ENCODE assay signal across 9 cellular contexts in genomic region chr15:48112242-48112641, GRCh38.
A peak's percentile ranks its signal among the peaks of the same experiment; 100 is the strongest.
DNase-seq lines count a peak whose midpoint lies in the region; ATAC-seq and TF ChIP-seq lines count a peak whose summit lies in the region.
"Had no signal": no experiment of that assay in that cellular context is flagged by ENCODE, and none has a peak within 500 bp of the region (broad histone marks: within the 10 kb centered on the region; RNA-seq: fewer than 3 reads in every experiment).

No MANE protein-coding gene starts in this region.

- TF ChIP-seq RAD21 in Ishikawa (IDR thresholded peaks at IDR 0.05; ENCODE audit: low read depth) = peak; percentile 52

- DNase-seq in DMS114 treated with DMSO at 0.1 percent for 48 hours (lab: John Stamatoyannopoulos, UW; ENCODE audit: unreplicated experiment) (peak; percentile 36), amniotic epithelial cell (ENCODE audit: low read depth) (peak; percentile 24), kidney glomerular epithelial cell (lab: John Stamatoyannopoulos, UW) (peak; percentile 10), NCI-H2107 (lab: John Stamatoyannopoulos, UW) (no peak), T1000 (lab: John Stamatoyannopoulos, UW) (no peak)

- no peak for TF ChIP-seq EP300 in Ishikawa (IDR thresholded peaks at IDR 0.05; ENCODE audit: borderline replicate concordance)

- no peak for ATAC-seq in HG03342 (IDR thresholded peaks at IDR 0.05; ENCODE audit: unreplicated experiment)
- ATAC-seq in HG02763 (IDR thresholded peaks at IDR 0.05; ENCODE audit: unreplicated experiment) = no peak
- ATAC-seq: stimulated activated memory B cell treated with anti-CD40 and anti-IgM and Interleukin-4, amounts not matched to agents 10 μg/mL and 1 μg/mL and 100 μg/mL, for 72 hours had no signal

TF ChIP-seq in Ishikawa, 13 proteins besides CTCF, POLR2A, EP300 and RAD21:
- TF ChIP-seq MAX (IDR thresholded peaks at IDR 0.05) (no peak), CEBPB (IDR thresholded peaks at IDR 0.05) (no peak), TEAD4 (IDR thresholded peaks at IDR 0.05) (no peak), CREB1 (IDR thresholded peaks at IDR 0.05; ENCODE audit: low read depth) (no peak), TAF1 (IDR thresholded peaks at IDR 0.05; ENCODE audit: low read depth) (no peak), NFIC (IDR thresholded peaks at IDR 0.05) (no peak), FOXM1 (IDR thresholded peaks at IDR 0.05; ENCODE audit: borderline replicate concordance, low read depth) (no peak), TCF12 (IDR thresholded peaks at IDR 0.05; ENCODE audit: low read depth) (no peak), EGR1 (IDR thresholded peaks at IDR 0.05) (no peak), YY1 (IDR thresholded peaks at IDR 0.05; ENCODE audit: low read depth) (no peak), ZBTB7A (IDR thresholded peaks at IDR 0.05; ENCODE audit: low read depth) (no peak)
- TF ChIP-seq, protein P1, sequence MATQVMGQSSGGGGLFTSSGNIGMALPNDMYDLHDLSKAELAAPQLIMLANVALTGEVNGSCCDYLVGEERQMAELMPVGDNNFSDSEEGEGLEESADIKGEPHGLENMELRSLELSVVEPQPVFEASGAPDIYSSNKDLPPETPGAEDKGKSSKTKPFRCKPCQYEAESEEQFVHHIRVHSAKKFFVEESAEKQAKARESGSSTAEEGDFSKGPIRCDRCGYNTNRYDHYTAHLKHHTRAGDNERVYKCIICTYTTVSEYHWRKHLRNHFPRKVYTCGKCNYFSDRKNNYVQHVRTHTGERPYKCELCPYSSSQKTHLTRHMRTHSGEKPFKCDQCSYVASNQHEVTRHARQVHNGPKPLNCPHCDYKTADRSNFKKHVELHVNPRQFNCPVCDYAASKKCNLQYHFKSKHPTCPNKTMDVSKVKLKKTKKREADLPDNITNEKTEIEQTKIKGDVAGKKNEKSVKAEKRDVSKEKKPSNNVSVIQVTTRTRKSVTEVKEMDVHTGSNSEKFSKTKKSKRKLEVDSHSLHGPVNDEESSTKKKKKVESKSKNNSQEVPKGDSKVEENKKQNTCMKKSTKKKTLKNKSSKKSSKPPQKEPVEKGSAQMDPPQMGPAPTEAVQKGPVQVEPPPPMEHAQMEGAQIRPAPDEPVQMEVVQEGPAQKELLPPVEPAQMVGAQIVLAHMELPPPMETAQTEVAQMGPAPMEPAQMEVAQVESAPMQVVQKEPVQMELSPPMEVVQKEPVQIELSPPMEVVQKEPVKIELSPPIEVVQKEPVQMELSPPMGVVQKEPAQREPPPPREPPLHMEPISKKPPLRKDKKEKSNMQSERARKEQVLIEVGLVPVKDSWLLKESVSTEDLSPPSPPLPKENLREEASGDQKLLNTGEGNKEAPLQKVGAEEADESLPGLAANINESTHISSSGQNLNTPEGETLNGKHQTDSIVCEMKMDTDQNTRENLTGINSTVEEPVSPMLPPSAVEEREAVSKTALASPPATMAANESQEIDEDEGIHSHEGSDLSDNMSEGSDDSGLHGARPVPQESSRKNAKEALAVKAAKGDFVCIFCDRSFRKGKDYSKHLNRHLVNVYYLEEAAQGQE (IDR thresholded peaks at IDR 0.05; ENCODE audit: low read depth) = no peak
- TF ChIP-seq, protein P2, sequence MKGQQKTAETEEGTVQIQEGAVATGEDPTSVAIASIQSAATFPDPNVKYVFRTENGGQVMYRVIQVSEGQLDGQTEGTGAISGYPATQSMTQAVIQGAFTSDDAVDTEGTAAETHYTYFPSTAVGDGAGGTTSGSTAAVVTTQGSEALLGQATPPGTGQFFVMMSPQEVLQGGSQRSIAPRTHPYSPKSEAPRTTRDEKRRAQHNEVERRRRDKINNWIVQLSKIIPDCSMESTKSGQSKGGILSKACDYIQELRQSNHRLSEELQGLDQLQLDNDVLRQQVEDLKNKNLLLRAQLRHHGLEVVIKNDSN (IDR thresholded peaks at IDR 0.05) = no peak

Comparison
In these comparisons a context has a peak if more than half of its experiments do, and no peak if none do; other contexts are left out.
1. DNase-seq: peak in DMS114 treated with DMSO at 0.1 percent for 48 hours (single experiment), amniotic epithelial cell (single experiment) and kidney glomerular epithelial cell (single experiment); none in NCI-H2107 (single experiment) and T1000 (single experiment).